ENCODE assay signal across 10 cellular contexts in genomic region chr15:51647128-51647562, GRCh38. TPM values are rescaled to one million over a fixed set of nuclear protein-coding genes. Genes with fewer than 3 reads are reported as not detected.
DNase-seq lines count a peak whose midpoint lies in the region; ATAC-seq and TF ChIP-seq lines count a peak whose summit lies in the region.
"Had no signal": no experiment of that assay in that cellular context is flagged by ENCODE, and none has a peak within 500 bp of the region (broad histone marks: within the 10 kb centered on the region; RNA-seq: fewer than 3 reads in every experiment).

No MANE protein-coding gene starts in this region.

- DNase-seq in HS-27A (ENCODE audit: low read depth) (peak; percentile 75), SK-MEL-5 (ENCODE audit: low read depth, low spot score) (peak; percentile 53), left ventricle myocardium inferior (peak; percentile 45)
- no peak for DNase-seq in stimulated activated naive CD8-positive, alpha-beta T cell treated with anti-CD3 and anti-CD28 coated beads, Interleukin-15, Interleukin-2, amounts not matched to agents 100 U/mL and 50 U/mL, for 24 hours
- no peak for DNase-seq in NK-92 treated with Interleukin-12 subunit alpha and Interleukin-12 subunit beta, amount 100 ng/mL, for 24 hours (lab: John Stamatoyannopoulos, UW)
- DNase-seq: DMS79, MM.1S had no signal

- intact Hi-C loops in left ventricle myocardium inferior (cut with micrococcal nuclease), result no loop called here

- peak overlapping the region; percentile 30 for H2AFZ ChIP-seq in ACC112 (ENCODE audit: low read length, unreplicated experiment)

- H3K27me3 ChIP-seq in ACC112 (ENCODE audit: insufficient read depth, low read length) (no peaks in the 10 kb centered on the region), left ventricle myocardium inferior (ENCODE audit: low read depth) (no peaks in the 10 kb centered on the region)

- no peaks in the 10 kb centered on the region for H3K79me2 ChIP-seq in ACC112 (ENCODE audit: control insufficient read depth, insufficient read depth, low read length, unreplicated experiment)

- H3K9me3 ChIP-seq in left ventricle myocardium inferior (replicated peaks), result no peaks in the 10 kb centered on the region

- H3K4me3 ChIP-seq in ACC112 (ENCODE audit: low read depth, low read length) (no peak overlapping the region), left ventricle myocardium inferior (no peak overlapping the region)

- H3K27ac ChIP-seq in ACC112 (ENCODE audit: low read depth, low read length) (no peak overlapping the region), left ventricle myocardium inferior (replicated peaks) (no peak overlapping the region)

- ATAC-seq in GM21367 (IDR thresholded peaks at IDR 0.05; ENCODE audit: unreplicated experiment) (no peak), HG03196 (IDR thresholded peaks at IDR 0.05; ENCODE audit: unreplicated experiment) (no peak)
- ATAC-seq in stimulated activated naive CD8-positive, alpha-beta T cell treated with anti-CD3 and anti-CD28 coated beads, Interleukin-15, Interleukin-2, amounts not matched to agents 100 U/mL and 50 U/mL, for 24 hours, result no peak

- in situ Hi-C loops in SK-MEL-5 (cut with HindIII; ENCODE audit: low pct_unique_long_range_greater_than_20kb, low sequenced_read_pairs), result no loop called here

- peaks cover 7% of the 10 kb centered on the region for H3K4me1 ChIP-seq in ACC112 (ENCODE audit: control insufficient read depth, insufficient read depth, low read length, unreplicated experiment)
- no peaks in the 10 kb centered on the region for H3K4me1 ChIP-seq in left ventricle myocardium inferior

- no peak for TF ChIP-seq CTCF in left ventricle myocardium inferior (IDR thresholded peaks at IDR 0.05; ENCODE audit: borderline replicate concordance)

- H3K36me3 ChIP-seq in ACC112 (ENCODE audit: insufficient read depth, low read length), result no peaks in the 10 kb centered on the region
- H3K36me3 ChIP-seq in left ventricle myocardium inferior, result no peaks in the 10 kb centered on the region

RNA-seq across cellular contexts. Expression of gene DMXL2, which starts 24.6 kb away (rescaled TPM):
- 42.2 and 46.4 TPM in 2 replicates for total RNA-seq in SK-MEL-5 (2014; rRNA removed; shearing (Covaris generic))
- polyA plus RNA-seq in SK-MEL-5 (2015; cell fraction: cytosol; rRNA removed), result 20.8 and 29.9 TPM in 2 replicates
- polyA plus RNA-seq in SK-MEL-5 (2015; cell fraction: nucleus; rRNA removed), result 131 and 135 TPM in 2 replicates
- total RNA-seq in left ventricle myocardium inferior, result 7.4 TPM

RNA-seq across cellular contexts. Expression of gene SCG3, which starts 34.2 kb away (rescaled TPM):
- 0.37 and 0.67 TPM in 2 replicates for total RNA-seq in SK-MEL-5 (2014; rRNA removed; shearing (Covaris generic))
- polyA plus RNA-seq in SK-MEL-5 (2015; cell fraction: cytosol; rRNA removed), result 1.3 and 2.1 TPM in 2 replicates
- 0.42 TPM in 1 of 2 replicates, not detected in the other for polyA plus RNA-seq in SK-MEL-5 (2015; cell fraction: nucleus; rRNA removed)
- total RNA-seq in left ventricle myocardium inferior, result not detected

Comparison
In these comparisons a context has a peak if more than half of its experiments do, and no peak if none do; other contexts are left out.
1. DNase-seq: peak in HS-27A (single experiment), SK-MEL-5 (single experiment) and left ventricle myocardium inferior (single experiment); none in stimulated activated naive CD8-positive, alpha-beta T cell treated with anti-CD3 and anti-CD28 coated beads, Interleukin-15, Interleukin-2, amounts not matched to agents 100 U/mL and 50 U/mL, for 24 hours (single experiment) and NK-92 treated with Interleukin-12 subunit alpha and Interleukin-12 subunit beta, amount 100 ng/mL, for 24 hours (single experiment).